7 cellular contexts compared by ENCODE assay signal in genomic region chr6:25056130-25056529, GRCh38.
DNase-seq lines count a peak whose midpoint lies in the region; ATAC-seq and TF ChIP-seq lines count a peak whose summit lies in the region.

No MANE protein-coding gene starts in this region.

- H3K4me1 Mint-ChIP-seq in T-cell, result peaks cover 40 to 66% (median 64%) of the 10 kb centered on the region in 3 donors
- H3K4me1 Mint-ChIP-seq in effector memory CD8-positive, alpha-beta T cell (ENCODE audit: low read depth in 2 of 2), result peaks cover 37 to 41% of the 10 kb centered on the region in 2 donors

- H3K27me3 ChIP-seq in psoas muscle (ENCODE audit: insufficient read depth in 3 of 3, low read length in 2 of 3) (no peaks in the 10 kb centered on the region), testis (no peaks in the 10 kb centered on the region)

- no peaks in the 10 kb centered on the region for H3K27me3 Mint-ChIP-seq in T-cell
- H3K27me3 Mint-ChIP-seq in effector memory CD8-positive, alpha-beta T cell, result no peaks in the 10 kb centered on the region

- H3K27ac Mint-ChIP-seq in T-cell, result peak overlapping the region; percentile 87 to 94
- peak overlapping the region; percentile 80 to 90 for H3K27ac Mint-ChIP-seq in effector memory CD8-positive, alpha-beta T cell

- no peak for TF ChIP-seq POLR2A in testis (IDR thresholded peaks at IDR 0.05)

- intact Hi-C loops in psoas muscle (cut with DNase I) (no loop called here), testis (cut with DNase I; ENCODE audit: low total_unique reads) (no loop called here)

- 67 to 70% (median 67%) methylated on average over 3 of the region's 3 CpGs for WGBS in psoas muscle, 3 donors
- 70 to 78% methylated on average over 3 of the region's 3 CpGs for WGBS in testis, 2 donors

- TF ChIP-seq CTCF in psoas muscle (IDR thresholded peaks at IDR 0.05) (no peak), testis (IDR thresholded peaks at IDR 0.05) (no peak)

- H3K9me3 ChIP-seq in psoas muscle (no peaks in the 10 kb centered on the region), testis (no peaks in the 10 kb centered on the region)

- CTCF ChIA-PET in T-cell (lab: Charles Lee), result interaction anchor here in 1 of 2 donors (0.6 to 1.2 kb wide), 7 partner anchors 13 to 130 kb away, joined by 3 to 6 read pairs (median 3); no protein-coding TSS in a partner anchor

- POLR2A ChIA-PET in T-cell (lab: Charles Lee), result interaction anchor here in 1 of 2 donors (0.6 kb wide), 1 partner anchor 289 kb away, joined by 4 read pairs; no protein-coding TSS in a partner anchor

- H3K4me3 ChIP-seq in psoas muscle (no peak overlapping the region), testis (no peak overlapping the region)

- ATAC-seq in GM19328 (IDR thresholded peaks at IDR 0.05; ENCODE audit: unreplicated experiment) (peak; percentile 57), HG03066 (IDR thresholded peaks at IDR 0.05; ENCODE audit: low read depth, unreplicated experiment) (peak; percentile 59), T-cell (replicated peaks in 1 of 4) (peak; percentile 79 to 99 (median 97)), psoas muscle (no peak)
- peak; percentile 97 for ATAC-seq in effector memory CD8-positive, alpha-beta T cell (replicated peaks)

- no peaks in the 10 kb centered on the region for H3K36me3 Mint-ChIP-seq in T-cell
- H3K36me3 Mint-ChIP-seq in effector memory CD8-positive, alpha-beta T cell (ENCODE audit: insufficient read depth), result peaks cover 5% of the 10 kb centered on the region

- no peaks in the 10 kb centered on the region for H3K9me3 Mint-ChIP-seq in T-cell
- H3K9me3 Mint-ChIP-seq in effector memory CD8-positive, alpha-beta T cell, result peaks cover 0 to 7% of the 10 kb centered on the region in 2 donors

- no peaks in the 10 kb centered on the region for H3K4me1 ChIP-seq in psoas muscle
- H3K4me1 ChIP-seq in testis, result no peaks in the 10 kb centered on the region

- DNase-seq in T-cell (peak; percentile 31 to 81 (median 63)), psoas muscle (no peak), testis (no peak), NCI-H2107 (lab: John Stamatoyannopoulos, UW) (no peak)
- DNase-seq in effector memory CD8-positive, alpha-beta T cell, result peak; percentile 46 to 76 (median 71)

- peak overlapping the region; percentile 22 to 66 (median 50) for H3K4me3 Mint-ChIP-seq in T-cell
- H3K4me3 Mint-ChIP-seq in effector memory CD8-positive, alpha-beta T cell, result peak overlapping the region; percentile 56 to 76

- H3K36me3 ChIP-seq in psoas muscle (ENCODE audit: insufficient read depth in 1 of 2, low read depth in 1 of 2) (no peaks in the 10 kb centered on the region), testis (ENCODE audit: low read depth, missing control alignments) (no peaks in the 10 kb centered on the region)

- no peak overlapping the region for H3K27ac ChIP-seq in psoas muscle
- no peak overlapping the region for H3K27ac ChIP-seq in testis

Comparison
In these comparisons a context has a peak if more than half of its experiments do, and no peak if none do; other contexts are left out.
1. ATAC-seq: peak in GM19328 (single experiment), HG03066 (single experiment), T-cell (4 of 4) and effector memory CD8-positive, alpha-beta T cell (single experiment); none in psoas muscle (0 of 4).
2. DNase-seq: peak in T-cell (34 of 34) and effector memory CD8-positive, alpha-beta T cell (3 of 3); none in psoas muscle (0 of 2), testis (single experiment) and NCI-H2107 (single experiment).